In genomic region chr9:136142859-136143214, GRCh38 we compare ENCODE assay signal across 19 cellular contexts.
"Had no signal": no experiment of that assay in that cellular context is flagged by ENCODE, and none has a peak within 500 bp of the region (broad histone marks: within the 10 kb centered on the region; RNA-seq: fewer than 3 reads in every experiment).

No MANE protein-coding gene starts in this region.

- H3K9me3 ChIP-seq: left lung, lower lobe of right lung, pancreas, right lobe of liver, testis, tibial nerve, upper lobe of right lung, vagina had no signal

- H3K27me3 ChIP-seq: pancreas, right lobe of liver, testis, vagina had no signal

- ATAC-seq: foreskin keratinocyte; lower lobe of right lung; natural killer cell; stimulated activated effector memory CD8-positive, alpha-beta T cell treated with anti-CD3 and anti-CD28 coated beads, Interleukin-12 subunit alpha, Interleukin-12 subunit beta, amount 100 ng/mL, for 72 hours; stimulated activated naive CD8-positive, alpha-beta T cell treated with anti-CD3 and anti-CD28 coated beads, Interleukin-15, Interleukin-2, amounts not matched to agents 100 U/mL and 50 U/mL, for 24 hours; upper lobe of right lung had no signal

- H3K27ac ChIP-seq: foreskin keratinocyte, left lung, lower lobe of right lung, pancreas, right lobe of liver, testis, tibial nerve, upper lobe of right lung, vagina had no signal

- H3K4me1 ChIP-seq: left lung, lower lobe of right lung, pancreas, right lobe of liver, testis, tibial nerve, upper lobe of right lung, vagina had no signal

- DNase-seq: effector CD4-positive, alpha-beta T cell; foreskin keratinocyte; immature natural killer cell; lower lobe of right lung; natural killer cell; nucleus accumbens; stimulated activated CD4-positive, alpha-beta T cell treated with anti-CD3 and anti-CD28 coated beads, Interleukin-4, amount 100 ng/mL, for 1 hour; stimulated activated CD8-positive, alpha-beta memory T cell treated with anti-CD3 and anti-CD28 coated beads, Interleukin-4, amount 100 ng/mL, for 48 hours; stimulated activated naive CD8-positive, alpha-beta T cell treated with anti-CD3 and anti-CD28 coated beads, Interleukin-15, Interleukin-2, amounts not matched to agents 100 U/mL and 50 U/mL, for 24 hours; testis; upper lobe of right lung had no signal

- H3K4me3 ChIP-seq: left lung, lower lobe of right lung, pancreas, right lobe of liver, testis, tibial nerve, upper lobe of right lung, vagina had no signal

- H3K36me3 ChIP-seq: left lung, lower lobe of right lung, pancreas, right lobe of liver, tibial nerve, upper lobe of right lung, vagina had no signal

- FAIRE-seq: endothelial cell of umbilical vein, keratinocyte, pancreas had no signal
